17 cellular contexts compared by ENCODE assay signal in the genomic region with DNA sequence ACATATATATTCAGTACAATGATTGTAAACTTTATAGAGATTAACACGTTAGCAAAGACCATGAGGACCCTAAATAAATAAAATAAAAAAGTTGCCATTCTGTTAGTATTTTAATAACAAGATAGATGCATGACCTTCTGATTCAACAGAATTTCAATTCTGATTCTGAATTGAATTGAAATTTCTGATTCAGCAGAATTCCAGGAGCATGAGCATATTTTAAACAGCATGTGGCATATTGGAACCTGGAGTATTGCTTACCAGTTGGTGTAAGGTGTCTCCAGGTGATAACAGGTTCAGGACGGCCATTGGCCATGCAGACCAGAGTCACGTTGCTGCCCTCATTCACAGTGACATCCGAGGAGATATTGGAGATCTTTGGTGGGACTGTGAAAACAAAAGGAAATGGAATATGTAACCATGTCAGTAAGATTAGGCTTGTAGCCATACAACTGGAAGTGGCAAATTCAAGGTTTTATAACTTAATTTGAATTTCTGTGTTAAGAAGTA.
A peak's percentile ranks its signal among the peaks of the same experiment; 100 is the strongest.
DNase-seq lines count a peak whose midpoint lies in the region; ATAC-seq, FAIRE-seq and TF ChIP-seq lines count a peak whose summit lies in the region.
"Had no signal": no experiment of that assay in that cellular context is flagged by ENCODE, and none has a peak within 500 bp of the region (broad histone marks: within the 10 kb centered on the region; RNA-seq: fewer than 3 reads in every experiment).

No MANE protein-coding gene starts in this region.

- ATAC-seq in IMR-90 (ENCODE audit: low read depth), result no peak
- ATAC-seq in GM21390 (IDR thresholded peaks at IDR 0.05; ENCODE audit: unreplicated experiment), result no peak
- ATAC-seq: GM12878 had no signal

- no peak overlapping the region for H3K27ac ChIP-seq in IMR-90 (ENCODE audit: insufficient read depth, low read length)
- no peak overlapping the region for H3K27ac ChIP-seq in keratinocyte (ENCODE audit: control insufficient read depth, insufficient read depth, low read length)

- dilution Hi-C loops in IMR-90 (cut with HindIII; ENCODE audit: low sequenced_read_pairs, unreplicated experiment), result no loop called here
- dilution Hi-C loops in keratinocyte (cut with MboI; ENCODE audit: extremely low pct_ligation_motif_present, low sequenced_read_pairs), result no loop called here

- no peak overlapping the region for H3K56ac ChIP-seq in IMR-90 (ENCODE audit: extremely low read depth, insufficient read depth, low read length)

- H3K79me1 ChIP-seq in IMR-90 (ENCODE audit: low read depth in 1 of 2, low read length in 2 of 2), result no peaks in the 10 kb centered on the region

- H3K79me2 ChIP-seq in keratinocyte (ENCODE audit: control insufficient read depth, insufficient read depth, low read length), result no peaks in the 10 kb centered on the region

- H3K36me3 ChIP-seq in IMR-90 (ENCODE audit: control insufficient read depth, insufficient read depth, low read length) (no peaks in the 10 kb centered on the region), keratinocyte (ENCODE audit: control insufficient read depth in 2 of 2, extremely low read depth in 1 of 2, insufficient read depth in 2 of 2, low read length in 2 of 2) (no peaks in the 10 kb centered on the region)

- no peak for TF ChIP-seq RAD21 in IMR-90 (IDR thresholded peaks at IDR 0.05; ENCODE audit: low read length)

- in situ Hi-C loops in IMR-90 (cut with MboI; ENCODE audit: low sequenced_read_pairs), result no loop called here

- H3K14ac ChIP-seq in IMR-90 (replicated peaks; ENCODE audit: low read depth, low read length), result no peak overlapping the region

- H3K18ac ChIP-seq in IMR-90 (ENCODE audit: low read depth, low read length), result no peak overlapping the region

- no peak overlapping the region for H3K4ac ChIP-seq in IMR-90 (ENCODE audit: low read depth, low read length)

- intact Hi-C loops in IMR-90 (cut with micrococcal nuclease), result no loop called here

- H2AK9ac ChIP-seq in IMR-90 (replicated peaks; ENCODE audit: low read depth, low read length, poor library complexity), result no peak overlapping the region

- H2AK5ac ChIP-seq in IMR-90 (ENCODE audit: low read depth, low read length), result no peak overlapping the region

- no peak overlapping the region for H4K91ac ChIP-seq in IMR-90 (ENCODE audit: insufficient read depth, low read depth, low read length)

- WGBS in IMR-90 (ENCODE audit: extremely low coverage in 2 of 2, insufficient read length in 1 of 2), 2 experiments, result 90% methylated on average over 3 of the region's 4 CpGs; no CpG with 5 or more reads in 1 of the 2 experiments

- TF ChIP-seq POLR2A in IMR-90 (IDR thresholded peaks at IDR 0.05; ENCODE audit: low read depth, low read length), result no peak

- H3K9me1 ChIP-seq in IMR-90 (ENCODE audit: insufficient read depth, low read length) (no peaks in the 10 kb centered on the region), keratinocyte (ENCODE audit: control insufficient read depth, extremely low read depth, insufficient read depth, low read length) (no peaks in the 10 kb centered on the region)

- H3K27me3 ChIP-seq in IMR-90 (ENCODE audit: control insufficient read depth, insufficient read depth, low read length) (no peaks in the 10 kb centered on the region), keratinocyte (ENCODE audit: control insufficient read depth, extremely low read depth, insufficient read depth, low read length) (no peaks in the 10 kb centered on the region)

- H4K5ac ChIP-seq in IMR-90 (ENCODE audit: low read depth, low read length), result no peak overlapping the region

- H4K20me1 ChIP-seq in IMR-90 (ENCODE audit: insufficient read depth, low read length), result no peaks in the 10 kb centered on the region
- no peaks in the 10 kb centered on the region for H4K20me1 ChIP-seq in keratinocyte (ENCODE audit: control insufficient read depth, extremely low read depth, insufficient read depth, low read length)

- no peak overlapping the region for H2BK120ac ChIP-seq in IMR-90 (ENCODE audit: low read depth, low read length)

- H2BK15ac ChIP-seq in IMR-90 (ENCODE audit: low read depth, low read length), result no peak overlapping the region

- BruUV-seq in IMR-90 (replicated peaks; lab: Mats Ljungman, UMichigan), result no TSS peak

- POLR2A ChIA-PET in IMR-90 (lab: Charles Lee; ENCODE audit: unreplicated experiment), result no interaction called here

- DNase-seq in ELR (ENCODE audit: low read depth) (peak; percentile 24), IMR-90 (no peak), keratinocyte (ENCODE audit: low read depth, low spot score) (no peak), foreskin melanocyte (no peak)
- DNase-seq: C1 segment of cervical spinal cord; Calu3; CD4-positive, alpha-beta memory T cell; COR-L47; DMS53; DMS79 treated with DMSO at 0.1 percent for 48 hours; GDM1; GOT3; H7 had no signal

- H3K4me2 ChIP-seq in IMR-90 (ENCODE audit: low read depth, low read length) (no peak overlapping the region), keratinocyte (ENCODE audit: control insufficient read depth, extremely low read depth, insufficient read depth, low read depth, low read length) (no peak overlapping the region)

- H3K4me3 ChIP-seq in IMR-90 (ENCODE audit: insufficient read depth, low read depth, low read length), result no peak overlapping the region
- no peak overlapping the region for H3K4me3 ChIP-seq in keratinocyte (ENCODE audit: control insufficient read depth in 2 of 3, extremely low read depth in 1 of 3, insufficient read depth in 2 of 3, low read depth in 1 of 3, low read length in 3 of 3)
- H3K4me3 ChIP-seq: GM12878 had no signal

- no peak overlapping the region for H2BK20ac ChIP-seq in IMR-90 (ENCODE audit: low read depth, low read length)

- H3K9ac ChIP-seq in IMR-90 (ENCODE audit: low read depth, low read length) (no peak overlapping the region), keratinocyte (ENCODE audit: control insufficient read depth, extremely low read depth, insufficient read depth, low read length) (no peak overlapping the region)

- no peak for TF ChIP-seq CTCF in IMR-90 (conservative IDR thresholded peaks at IDR 0.05; ENCODE audit: low read depth, low read length)
- TF ChIP-seq CTCF in keratinocyte (optimal IDR thresholded peaks at IDR 0.05 in 1 of 3, IDR thresholded peaks at IDR 0.05 in 1 of 3, conservative IDR thresholded peaks at IDR 0.05 in 1 of 3; ENCODE audit: extremely low read depth in 1 of 3, insufficient read depth in 2 of 3, low read length in 3 of 3), result no peak

- FAIRE-seq in G401.6 (lab: Jason Lieb, UNC), result peak; percentile 25
- peak; percentile 57 for FAIRE-seq in keratinocyte (lab: Jason Lieb, UNC)
- FAIRE-seq: GM12878, GM19239 had no signal

- H2AFZ ChIP-seq in IMR-90 (replicated peaks; ENCODE audit: low read length, poor library complexity), result no peak overlapping the region
- H2AFZ ChIP-seq in keratinocyte (ENCODE audit: control insufficient read depth, low read length), result no peak overlapping the region

- no peak overlapping the region for H3K23ac ChIP-seq in IMR-90 (ENCODE audit: low read depth, low read length)

- no peak overlapping the region for H2BK5ac ChIP-seq in IMR-90 (ENCODE audit: low read depth, low read length, poor library complexity, severe bottlenecking)

- H3K4me1 ChIP-seq in IMR-90 (ENCODE audit: control insufficient read depth, insufficient read depth, low read length) (no peaks in the 10 kb centered on the region), keratinocyte (ENCODE audit: control insufficient read depth, extremely low read depth, insufficient read depth, low read length) (peaks cover 3% of the 10 kb centered on the region)

- H3K9me3 ChIP-seq in IMR-90 (ENCODE audit: control insufficient read depth, insufficient read depth, low read length) (no peaks in the 10 kb centered on the region), keratinocyte (ENCODE audit: control insufficient read depth, low read depth, low read length) (no peaks in the 10 kb centered on the region)

- H4K8ac ChIP-seq in IMR-90 (ENCODE audit: low read depth in 2 of 2, low read length in 2 of 2), result no peak overlapping the region

- CTCF ChIA-PET in IMR-90 (lab: Yijun Ruan, JAX), result no interaction called here

TF ChIP-seq in IMR-90, 13 proteins besides CTCF, POLR2A, EP300 and RAD21:
- TF ChIP-seq MAFK (IDR thresholded peaks at IDR 0.05; ENCODE audit: low read depth, low read length), result peak; percentile 6; the same call in 1 of the 2 replicates
- no peak for TF ChIP-seq MXI1 (IDR thresholded peaks at IDR 0.05; ENCODE audit: borderline replicate concordance, low read depth, low read length)
